In the genomic region with DNA sequence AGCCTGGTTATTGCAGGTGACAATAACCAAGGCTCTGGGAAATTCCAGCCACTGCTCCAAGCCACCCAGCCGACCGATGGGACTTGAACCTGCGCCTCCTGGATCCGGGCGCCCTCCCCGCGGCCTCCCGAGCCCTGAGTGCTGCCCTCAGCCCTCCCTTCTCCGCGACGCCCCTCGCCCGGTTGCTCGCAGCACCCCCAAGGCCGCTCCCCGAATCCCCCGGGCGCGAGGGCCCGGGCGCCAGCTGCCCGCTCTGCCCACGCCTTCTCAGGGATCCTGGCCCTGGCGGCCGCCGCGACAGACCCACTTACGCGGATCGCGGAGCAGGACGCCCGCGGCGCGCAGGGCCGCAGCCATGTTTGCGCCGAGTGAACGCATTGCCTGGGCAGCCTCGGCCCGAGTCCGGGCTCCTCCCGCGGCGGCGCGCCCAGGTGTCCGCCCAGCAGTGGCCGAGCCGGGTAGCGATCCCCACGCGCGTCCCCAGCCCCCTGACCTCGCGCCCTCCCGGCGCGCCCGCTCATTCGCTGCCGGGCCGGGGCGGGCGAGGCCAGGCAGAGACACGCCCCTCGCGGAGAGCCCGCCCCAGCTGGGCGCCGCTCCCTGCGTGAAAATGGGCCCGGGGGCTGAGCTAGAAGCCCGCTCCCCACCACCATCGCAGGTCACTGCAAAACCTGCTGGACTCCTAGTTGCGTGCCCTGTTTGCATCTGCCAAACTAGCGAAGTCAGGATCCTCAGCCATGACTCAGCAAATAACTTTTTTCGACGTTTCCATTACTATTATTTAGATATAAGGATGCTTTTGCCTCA, we compare ENCODE assay signal across 8 cellular contexts. TPM values are rescaled to one million over a fixed set of nuclear protein-coding genes. Genes with fewer than 3 reads are reported as not detected.
DNase-seq lines count a peak whose midpoint lies in the region; ATAC-seq and TF ChIP-seq lines count a peak whose summit lies in the region.

Gene FECH, minus strand, starts transcription at position 460 of the 807 bp plus-strand sequence. Its CDS starts 82 bp downstream, at position 378.

- TF ChIP-seq POLR2A in esophagus muscularis mucosa (IDR thresholded peaks at IDR 0.05; ENCODE audit: low read depth) = peak; percentile 38

- no peaks in the 10 kb centered on the region for H3K9me3 Mint-ChIP-seq in CD4-positive, alpha-beta T cell
- no peaks in the 10 kb centered on the region for H3K9me3 Mint-ChIP-seq in activated T-cell treated with anti-CD3 and anti-CD28 coated beads, Interleukin-2, amount 50 U/mL, for 4 hours

- H3K27ac ChIP-seq in CD4-positive, alpha-beta T cell (ENCODE audit: low read depth, low read length) = no peak within 1 kb of the TSS
- peak within 1 kb of the TSS; percentile 90 to 95 (median 90) for H3K27ac ChIP-seq in esophagus muscularis mucosa (replicated peaks in 1 of 4)

- peaks cover 4% of the 10 kb centered on the region for H3K36me3 Mint-ChIP-seq in CD4-positive, alpha-beta T cell (ENCODE audit: low read depth)
- H3K36me3 Mint-ChIP-seq in activated T-cell treated with anti-CD3 and anti-CD28 coated beads, Interleukin-2, amount 50 U/mL, for 4 hours (ENCODE audit: insufficient read depth) = peaks cover 5% of the 10 kb centered on the region

- peak within 1 kb of the TSS; percentile 79 to 88 (median 85) for H3K4me3 ChIP-seq in esophagus muscularis mucosa

- DNase-seq in CD4-positive, alpha-beta T cell = peak; percentile 18 to 70 (median 52)
- peak; percentile 50 for DNase-seq in activated T-cell treated with anti-CD3 and anti-CD28 coated beads, Interleukin-2, amount 50 U/mL, for 4 hours
- DNase-seq in esophagus muscularis mucosa (ENCODE audit: extremely low spot score) (peak; percentile 93), myocyte (ENCODE audit: low read depth) (peak; percentile 84)
- peak; percentile 38 to 39 for DNase-seq in stimulated activated CD8-positive, alpha-beta memory T cell treated with anti-CD3 and anti-CD28 coated beads, Interleukin-7, amount 100 ng/mL, for 48 hours (ENCODE audit: extremely low read depth in 1 of 2, low read depth in 1 of 2)

- no peaks in the 10 kb centered on the region for H3K27me3 Mint-ChIP-seq in CD4-positive, alpha-beta T cell
- H3K27me3 Mint-ChIP-seq in activated T-cell treated with anti-CD3 and anti-CD28 coated beads, Interleukin-2, amount 50 U/mL, for 4 hours (ENCODE audit: low read depth) = no peaks in the 10 kb centered on the region

- WGBS in esophagus muscularis mucosa = 2% methylated on average over 13 of the region's 80 CpGs

- peaks cover 0 to 8% (median under 1%) of the 10 kb centered on the region in 4 donors for H3K36me3 ChIP-seq in esophagus muscularis mucosa

- H3K27ac Mint-ChIP-seq in CD4-positive, alpha-beta T cell = peak within 1 kb of the TSS; percentile 76

- intact Hi-C loops in CD4-positive, alpha-beta T cell (cut with DNase I, micrococcal nuclease) = loop anchor here (1.0 to 5.0 kb wide), 4 partner anchors 35 to 934 kb away; partner anchors contain the start of genes NARS1 (in 2 of the 2) and WDR7 (in 1 of the 2)
- intact Hi-C loops in esophagus muscularis mucosa (cut with DNase I) = no loop called here

- TF ChIP-seq CTCF in CD4-positive, alpha-beta T cell (IDR thresholded peaks at IDR 0.05) = no peak
- peak in 1 of 3 experiments; percentile 15 for TF ChIP-seq CTCF in esophagus muscularis mucosa (IDR thresholded peaks at IDR 0.05)

- H3K4me1 ChIP-seq in esophagus muscularis mucosa = peaks cover 14 to 25% (median 21%) of the 10 kb centered on the region in 4 donors

- ATAC-seq in CD4-positive, alpha-beta T cell (ENCODE audit: poor library complexity) = peak; percentile 94
- ATAC-seq in GM19372 (IDR thresholded peaks at IDR 0.05; ENCODE audit: low read depth, unreplicated experiment) (peak; percentile 95), HG03521 (IDR thresholded peaks at IDR 0.05; ENCODE audit: unreplicated experiment) (peak; percentile 86)
- peak; percentile 97 to 98 for ATAC-seq in activated T-cell treated with anti-CD3 and anti-CD28 coated beads, Interleukin-2, amount 50 U/mL, for 4 hours

- H3K4me3 Mint-ChIP-seq in CD4-positive, alpha-beta T cell = peak within 1 kb of the TSS; percentile 93
- peak within 1 kb of the TSS; percentile 85 for H3K4me3 Mint-ChIP-seq in activated T-cell treated with anti-CD3 and anti-CD28 coated beads, Interleukin-2, amount 50 U/mL, for 4 hours

- CTCF ChIA-PET in CD4-positive, alpha-beta T cell (lab: Charles Lee) = interaction anchor here (1.3 kb wide), 1 partner anchor 43 kb away, joined by 3 read pairs; no protein-coding TSS in a partner anchor

- no peaks in the 10 kb centered on the region for H3K27me3 ChIP-seq in CD4-positive, alpha-beta T cell (ENCODE audit: control insufficient read depth, insufficient read depth, low read length)
- no peaks in the 10 kb centered on the region for H3K27me3 ChIP-seq in esophagus muscularis mucosa

- POLR2A ChIA-PET in CD4-positive, alpha-beta T cell (lab: Charles Lee) = interaction anchor here (1.0 to 2.2 kb wide), 3 partner anchors 34 to 43 kb away, joined by 3 to 15 read pairs (median 5); partner anchors contain the start of gene NARS1

- no peak for TF ChIP-seq EP300 in esophagus muscularis mucosa (IDR thresholded peaks at IDR 0.05)

- H3K4me1 Mint-ChIP-seq in CD4-positive, alpha-beta T cell (ENCODE audit: low read depth) = peaks cover 28% of the 10 kb centered on the region
- H3K4me1 Mint-ChIP-seq in activated T-cell treated with anti-CD3 and anti-CD28 coated beads, Interleukin-2, amount 50 U/mL, for 4 hours (ENCODE audit: low read depth) = peaks cover 24% of the 10 kb centered on the region

- no peaks in the 10 kb centered on the region for H3K9me3 ChIP-seq in CD4-positive, alpha-beta T cell (ENCODE audit: control insufficient read depth, low read length)
- H3K9me3 ChIP-seq in esophagus muscularis mucosa = no peaks in the 10 kb centered on the region

TF ChIP-seq in PFSK-1, 5 proteins besides CTCF, POLR2A, EP300 and RAD21:
- TF ChIP-seq, protein P1, sequence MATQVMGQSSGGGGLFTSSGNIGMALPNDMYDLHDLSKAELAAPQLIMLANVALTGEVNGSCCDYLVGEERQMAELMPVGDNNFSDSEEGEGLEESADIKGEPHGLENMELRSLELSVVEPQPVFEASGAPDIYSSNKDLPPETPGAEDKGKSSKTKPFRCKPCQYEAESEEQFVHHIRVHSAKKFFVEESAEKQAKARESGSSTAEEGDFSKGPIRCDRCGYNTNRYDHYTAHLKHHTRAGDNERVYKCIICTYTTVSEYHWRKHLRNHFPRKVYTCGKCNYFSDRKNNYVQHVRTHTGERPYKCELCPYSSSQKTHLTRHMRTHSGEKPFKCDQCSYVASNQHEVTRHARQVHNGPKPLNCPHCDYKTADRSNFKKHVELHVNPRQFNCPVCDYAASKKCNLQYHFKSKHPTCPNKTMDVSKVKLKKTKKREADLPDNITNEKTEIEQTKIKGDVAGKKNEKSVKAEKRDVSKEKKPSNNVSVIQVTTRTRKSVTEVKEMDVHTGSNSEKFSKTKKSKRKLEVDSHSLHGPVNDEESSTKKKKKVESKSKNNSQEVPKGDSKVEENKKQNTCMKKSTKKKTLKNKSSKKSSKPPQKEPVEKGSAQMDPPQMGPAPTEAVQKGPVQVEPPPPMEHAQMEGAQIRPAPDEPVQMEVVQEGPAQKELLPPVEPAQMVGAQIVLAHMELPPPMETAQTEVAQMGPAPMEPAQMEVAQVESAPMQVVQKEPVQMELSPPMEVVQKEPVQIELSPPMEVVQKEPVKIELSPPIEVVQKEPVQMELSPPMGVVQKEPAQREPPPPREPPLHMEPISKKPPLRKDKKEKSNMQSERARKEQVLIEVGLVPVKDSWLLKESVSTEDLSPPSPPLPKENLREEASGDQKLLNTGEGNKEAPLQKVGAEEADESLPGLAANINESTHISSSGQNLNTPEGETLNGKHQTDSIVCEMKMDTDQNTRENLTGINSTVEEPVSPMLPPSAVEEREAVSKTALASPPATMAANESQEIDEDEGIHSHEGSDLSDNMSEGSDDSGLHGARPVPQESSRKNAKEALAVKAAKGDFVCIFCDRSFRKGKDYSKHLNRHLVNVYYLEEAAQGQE (IDR thresholded peaks at IDR 0.05; ENCODE audit: insufficient read depth in 1 of 2, low read depth in 2 of 2, low read length in 2 of 2) = 0 out of 4 replicates have a peak, but pooled peaks of 1 of the 2 experiments have one; percentile 6
- peak; percentile 69; the same call in 1 of the 2 replicates for TF ChIP-seq TAF1 (IDR thresholded peaks at IDR 0.05; ENCODE audit: borderline replicate concordance, insufficient read depth, low read length)
- peak; percentile 63; the same call in 1 of the 2 replicates for TF ChIP-seq POLR2AphosphoS5 (IDR thresholded peaks at IDR 0.05; ENCODE audit: low read depth, low read length)
- no peak for TF ChIP-seq SIN3A (IDR thresholded peaks at IDR 0.05; ENCODE audit: borderline replicate concordance, insufficient read depth, low read length)
- TF ChIP-seq FOXP2 (optimal IDR thresholded peaks at IDR 0.05; ENCODE audit: borderline replicate concordance, extremely low read depth, extremely low read length, insufficient read depth) = peak; percentile 32

RNA-seq across cellular contexts. Expression of gene FECH, which starts in this region (rescaled TPM):
- total RNA-seq in CD4-positive, alpha-beta T cell = 1 to 10 TPM; 7.5 to 8.1 TPM
- 29.3 TPM for polyA plus RNA-seq in PFSK-1 (2012; ENCODE audit: insufficient read length, low read depth)
- 10 to 100 TPM; 14.7 to 18.7 (median 17.8) TPM for total RNA-seq in activated T-cell treated with anti-CD3 and anti-CD28 coated beads, Interleukin-2, amount 50 U/mL, for 4 hours
- 10 to 100 TPM; 24.1 to 37.2 (median 29.2) TPM for total RNA-seq in esophagus muscularis mucosa
- total RNA-seq in myocyte = 52.5 and 79.6 TPM in 2 replicates
- polyA plus RNA-seq in myocyte (2012) = 40.8 TPM

Comparison
In these comparisons a context has a peak if more than half of its experiments do, and no peak if none do; other contexts are left out.
1. DNase-seq: peak in every context shown above with its lines; median percentile 93 in esophagus muscularis mucosa; 84 in myocyte; 52 in CD4-positive, alpha-beta T cell; 50 in activated T-cell treated with anti-CD3 and anti-CD28 coated beads, Interleukin-2, amount 50 U/mL, for 4 hours; 38 in stimulated activated CD8-positive, alpha-beta memory T cell treated with anti-CD3 and anti-CD28 coated beads, Interleukin-7, amount 100 ng/mL, for 48 hours.